ENCODE assay signal across 1 cellular context in genomic region chr1:228646717-228647522, GRCh38.
TF ChIP-seq lines count a peak whose summit lies in the region.

No MANE protein-coding gene starts in this region.

TF ChIP-seq in Ishikawa, 13 proteins besides CTCF, POLR2A, EP300 and RAD21 (continued from another document):
- TF ChIP-seq, protein P1, sequence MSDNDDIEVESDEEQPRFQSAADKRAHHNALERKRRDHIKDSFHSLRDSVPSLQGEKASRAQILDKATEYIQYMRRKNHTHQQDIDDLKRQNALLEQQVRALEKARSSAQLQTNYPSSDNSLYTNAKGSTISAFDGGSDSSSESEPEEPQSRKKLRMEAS (IDR thresholded peaks at IDR 0.05) = peak; percentile 40; the same call in 1 of the 2 replicates
